In the genomic region with DNA sequence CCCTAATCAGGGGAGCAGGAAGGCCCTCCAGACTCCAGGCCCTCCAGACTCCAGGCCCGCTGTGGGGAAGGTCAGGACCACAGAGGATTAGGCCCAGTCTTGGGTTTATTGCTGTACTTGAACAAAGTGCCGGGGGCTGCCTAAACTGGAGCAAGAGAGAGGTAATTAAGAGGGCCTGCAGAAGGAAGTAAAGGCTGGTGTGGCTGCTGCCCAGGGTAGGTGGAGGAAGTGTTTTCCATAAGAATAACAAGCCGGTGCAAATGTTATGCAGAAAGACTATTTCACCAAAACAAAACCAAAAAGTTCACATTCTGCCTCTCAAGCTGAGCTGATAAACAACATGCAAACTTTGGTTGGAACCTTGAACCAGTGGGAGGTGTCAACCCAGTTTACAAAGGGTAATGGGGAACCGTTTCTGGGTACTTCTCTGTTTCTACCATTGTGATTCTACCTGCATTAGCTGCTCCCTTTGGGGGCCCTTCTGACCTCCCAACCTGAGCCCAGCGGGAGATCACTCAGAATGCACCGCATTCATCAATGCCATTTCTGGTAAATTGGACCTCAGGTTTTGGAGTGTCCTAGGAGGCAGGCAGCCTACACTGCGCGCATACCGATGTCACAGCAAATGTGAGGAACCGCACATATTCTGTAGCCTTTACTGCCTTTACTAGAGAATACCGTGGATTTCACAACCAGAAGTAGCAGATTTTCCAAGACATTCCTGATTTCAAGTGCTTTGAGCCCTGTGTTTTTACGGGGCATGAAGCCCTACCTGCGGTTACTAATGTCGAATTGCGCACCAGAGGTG, we compare ENCODE assay signal across 9 cellular contexts. TPM values are rescaled to one million over a fixed set of nuclear protein-coding genes. Genes with fewer than 3 reads are reported as not detected.
DNase-seq lines count a peak whose midpoint lies in the region; ATAC-seq and TF ChIP-seq lines count a peak whose summit lies in the region.
"Had no signal": no experiment of that assay in that cellular context is flagged by ENCODE, and none has a peak within 500 bp of the region (broad histone marks: within the 10 kb centered on the region; RNA-seq: fewer than 3 reads in every experiment).

No MANE protein-coding gene starts in this region.

- peaks cover 6% of the 10 kb centered on the region for H3K79me2 ChIP-seq in neural progenitor cell (ENCODE audit: low read depth)

- TF ChIP-seq CTCF in neural progenitor cell (IDR thresholded peaks at IDR 0.05): no peak

- H3K27me3 ChIP-seq in CD4-positive, CD25-positive, alpha-beta regulatory T cell (ENCODE audit: control insufficient read depth, insufficient read depth, low read length): no peaks in the 10 kb centered on the region
- peaks cover 32% of the 10 kb centered on the region for H3K27me3 ChIP-seq in ectodermal cell (ENCODE audit: control insufficient read depth, insufficient read depth, low read length, poor library complexity, severe bottlenecking)
- H3K27me3 ChIP-seq in neural progenitor cell: peaks cover 70% of the 10 kb centered on the region

- H3K9me3 ChIP-seq in CD4-positive, CD25-positive, alpha-beta regulatory T cell (ENCODE audit: control insufficient read depth in 2 of 2, low read length in 2 of 2): no peaks in the 10 kb centered on the region
- H3K9me3 ChIP-seq in ectodermal cell (ENCODE audit: control insufficient read depth, low read length) (no peaks in the 10 kb centered on the region), neural progenitor cell (ENCODE audit: low read depth) (no peaks in the 10 kb centered on the region)

- no peaks in the 10 kb centered on the region for H3K36me3 Mint-ChIP-seq in CD4-positive, CD25-positive, alpha-beta regulatory T cell
- H3K36me3 Mint-ChIP-seq in neural progenitor cell: no peaks in the 10 kb centered on the region

- no peaks in the 10 kb centered on the region for H3K36me3 ChIP-seq in CD4-positive, CD25-positive, alpha-beta regulatory T cell (ENCODE audit: control insufficient read depth, insufficient read depth, low read length)
- no peaks in the 10 kb centered on the region for H3K36me3 ChIP-seq in ectodermal cell (ENCODE audit: control insufficient read depth, insufficient read depth, low read length)
- H3K36me3 ChIP-seq in neural progenitor cell: no peaks in the 10 kb centered on the region

- H3K27me3 Mint-ChIP-seq in CD4-positive, CD25-positive, alpha-beta regulatory T cell: peaks cover 5% of the 10 kb centered on the region
- peaks cover 12% of the 10 kb centered on the region for H3K27me3 Mint-ChIP-seq in neural progenitor cell (ENCODE audit: insufficient read depth, low read depth)

- 5 to 6% methylated on average over 14 of the region's 15 CpGs for WGBS in ectodermal cell, 2 experiments

- peaks cover 0 to 2% (median 0%) of the 10 kb centered on the region in 7 donors for H3K9me3 Mint-ChIP-seq in CD4-positive, CD25-positive, alpha-beta regulatory T cell
- peaks cover 14% of the 10 kb centered on the region for H3K9me3 Mint-ChIP-seq in neural progenitor cell

- no peak overlapping the region for H3K27ac ChIP-seq in CD4-positive, CD25-positive, alpha-beta regulatory T cell (ENCODE audit: insufficient read depth, low read length, poor library complexity, severe bottlenecking)
- H3K27ac ChIP-seq in ectodermal cell (ENCODE audit: insufficient read depth, low read depth, low read length, poor library complexity, severe bottlenecking) (no peak overlapping the region), neural progenitor cell (no peak overlapping the region)

- DNase-seq in CD4-positive, CD25-positive, alpha-beta regulatory T cell: no peak
- no peak for DNase-seq in Jurkat, Clone E6-1 (ENCODE audit: low read depth, low spot score)
- DNase-seq in neural progenitor cell (ENCODE audit: low spot score): peak; percentile 28
- DNase-seq in NCI-H1105 (lab: John Stamatoyannopoulos, UW): no peak
- DNase-seq in stimulated activated CD4-positive, alpha-beta T cell treated with anti-CD3 and anti-CD28 coated beads, Interleukin-15, amount 100 ng/mL, for 24 hours: no peak
- DNase-seq in DMS153 (lab: John Stamatoyannopoulos, UW): no peak
- DNase-seq: NCI-H2029 treated with DMSO at 0.1 percent for 48 hours had no signal

- H2AFZ ChIP-seq in neural progenitor cell (replicated peaks): peak overlapping the region; percentile 43

- peaks cover 52% of the 10 kb centered on the region for H3F3A ChIP-seq in neural progenitor cell (ENCODE audit: low read depth)

- peak overlapping the region in 1 of 3 donors; percentile 66 for H3K27ac Mint-ChIP-seq in CD4-positive, CD25-positive, alpha-beta regulatory T cell
- H3K27ac Mint-ChIP-seq in neural progenitor cell: no peak overlapping the region

- H3K9ac ChIP-seq in neural progenitor cell: no peak overlapping the region

- peaks cover 23% of the 10 kb centered on the region for H3K4me1 ChIP-seq in CD4-positive, CD25-positive, alpha-beta regulatory T cell (ENCODE audit: control insufficient read depth, insufficient read depth, low read length, poor library complexity, severe bottlenecking)
- H3K4me1 ChIP-seq in ectodermal cell (ENCODE audit: control insufficient read depth, insufficient read depth, low read length): peaks cover 4% of the 10 kb centered on the region
- H3K4me1 ChIP-seq in neural progenitor cell: peaks cover 28% of the 10 kb centered on the region

- H3K4me2 ChIP-seq in neural progenitor cell: peak overlapping the region; percentile 91

- ATAC-seq in CD4-positive, CD25-positive, alpha-beta regulatory T cell (ENCODE audit: low read depth in 2 of 2): no peak
- no peak for ATAC-seq in HG03354 (IDR thresholded peaks at IDR 0.05; ENCODE audit: poor library complexity, severe bottlenecking, unreplicated experiment)

- H4K20me1 ChIP-seq in neural progenitor cell (ENCODE audit: low read depth): peaks cover 24% of the 10 kb centered on the region

- peak overlapping the region; percentile 62 to 82 (median 64) for H3K4me3 Mint-ChIP-seq in CD4-positive, CD25-positive, alpha-beta regulatory T cell
- peak overlapping the region; percentile 79 for H3K4me3 Mint-ChIP-seq in neural progenitor cell

- H3K4me3 ChIP-seq in CD4-positive, CD25-positive, alpha-beta regulatory T cell (ENCODE audit: low read depth, low read length): no peak overlapping the region
- H3K4me3 ChIP-seq in Jurkat, Clone E6-1 (ENCODE audit: low read length): peak overlapping the region; percentile 44
- peak overlapping the region; percentile 40 for H3K4me3 ChIP-seq in ectodermal cell (ENCODE audit: insufficient read depth, low read depth, low read length)
- H3K4me3 ChIP-seq in neural progenitor cell: peak overlapping the region; percentile 57

- peaks cover 0 to 23% (median 6%) of the 10 kb centered on the region in 4 donors for H3K4me1 Mint-ChIP-seq in CD4-positive, CD25-positive, alpha-beta regulatory T cell
- H3K4me1 Mint-ChIP-seq in neural progenitor cell: peaks cover 28% of the 10 kb centered on the region

RNA-seq across cellular contexts. Expression of a gene that starts 59.7 kb away (rescaled TPM):
- 38.0 TPM for total RNA-seq in CD4-positive, CD25-positive, alpha-beta regulatory T cell
- polyA plus RNA-seq in CD4-positive, CD25-positive, alpha-beta regulatory T cell: 1 to 10 TPM; 2.5 to 5.3 (median 3.2) TPM
- 30.6 TPM for polyA plus RNA-seq in Jurkat, Clone E6-1 (2012; ENCODE audit: insufficient read depth, insufficient read length)
- polyA plus RNA-seq in ectodermal cell (2013, experiment 1 of 4): 18.1 TPM
- polyA plus RNA-seq in ectodermal cell (2013, experiment 2 of 4): 23.8 TPM
- polyA plus RNA-seq in ectodermal cell (2013, experiment 3 of 4): 16.4 TPM
- polyA plus RNA-seq in ectodermal cell (2013, experiment 4 of 4): 14.5 TPM
- 29.5 and 32.4 TPM in 2 replicates for total RNA-seq in neural progenitor cell (ENCODE audit: low replicate concordance)
